ENCODE assay signal across 18 cellular contexts in genomic region chr2:128503358-128504241, GRCh38.
DNase-seq lines count a peak whose midpoint lies in the region; ATAC-seq and TF ChIP-seq lines count a peak whose summit lies in the region.
"Had no signal": no experiment of that assay in that cellular context is flagged by ENCODE, and none has a peak within 500 bp of the region (broad histone marks: within the 10 kb centered on the region; RNA-seq: fewer than 3 reads in every experiment).

No MANE protein-coding gene starts in this region.

- H3K79me1 ChIP-seq in IMR-90 (ENCODE audit: low read depth in 1 of 2, low read length in 2 of 2) = no peaks in the 10 kb centered on the region

- H3K14ac ChIP-seq in IMR-90 (replicated peaks; ENCODE audit: low read depth, low read length) = no peak overlapping the region

- no peak overlapping the region for H2BK120ac ChIP-seq in IMR-90 (ENCODE audit: low read depth, low read length)

- no peak for TF ChIP-seq RAD21 in IMR-90 (IDR thresholded peaks at IDR 0.05; ENCODE audit: low read length)

- no peak overlapping the region for H2AK5ac ChIP-seq in IMR-90 (ENCODE audit: low read depth, low read length)

- BruUV-seq in IMR-90 (replicated peaks; lab: Mats Ljungman, UMichigan) = no TSS peak

- H4K8ac ChIP-seq in IMR-90 (ENCODE audit: low read depth in 2 of 2, low read length in 2 of 2) = no peak overlapping the region

- 0 out of 2 replicates have a peak, but pooled peaks cover 1% of the 10 kb centered on the region for H3K9me3 ChIP-seq in BLaER1
- H3K9me3 ChIP-seq in IMR-90 (ENCODE audit: control insufficient read depth, insufficient read depth, low read length) = no peaks in the 10 kb centered on the region
- H3K9me3 ChIP-seq in endodermal cell (ENCODE audit: control insufficient read depth, low read length) = no peaks in the 10 kb centered on the region
- H3K9me3 ChIP-seq: adrenal gland had no signal

- H2BK15ac ChIP-seq in IMR-90 (ENCODE audit: low read depth, low read length) = no peak overlapping the region

- no peaks in the 10 kb centered on the region for H3K27me3 ChIP-seq in BLaER1
- H3K27me3 ChIP-seq in IMR-90 (ENCODE audit: control insufficient read depth, insufficient read depth, low read length) = peaks cover 7% of the 10 kb centered on the region; the same call in 1 of the 2 replicates
- H3K27me3 ChIP-seq in endodermal cell (ENCODE audit: control insufficient read depth, insufficient read depth, low read length, poor library complexity, severe bottlenecking) = no peaks in the 10 kb centered on the region
- H3K27me3 ChIP-seq: adrenal gland had no signal

- no peak overlapping the region for H3K56ac ChIP-seq in IMR-90 (ENCODE audit: extremely low read depth, insufficient read depth, low read length)

- WGBS in IMR-90 (ENCODE audit: extremely low coverage in 2 of 2, insufficient read length in 1 of 2), 2 experiments = 85% methylated on average over 7 of the region's 21 CpGs; no CpG with 5 or more reads in 1 of the 2 experiments
- 92 to 94% methylated on average over 14 to 21 of the region's 21 CpGs for WGBS in endodermal cell (ENCODE audit: insufficient coverage in 1 of 2, insufficient read length in 1 of 2), 2 experiments

- no peak overlapping the region for H3K4me3 Mint-ChIP-seq in endodermal cell
- H3K4me3 Mint-ChIP-seq in naive B cell = peak overlapping the region in 5 of 8 donors; percentile 19 to 50 (median 47)
- H3K4me3 Mint-ChIP-seq in HFFc6 = no peak overlapping the region
- no peak overlapping the region for H3K4me3 Mint-ChIP-seq in activated CD8-positive, alpha-beta T cell treated with anti-CD3 and anti-CD28 coated beads, Interleukin-2, amount 10 ng/mL, durations not matched to agents 7 days and 5 days
- H3K4me3 Mint-ChIP-seq: CD4-positive, alpha-beta memory T cell; neural crest cell; stimulated activated naive CD8-positive, alpha-beta T cell treated with anti-CD3 and anti-CD28 coated beads, Interleukin-15, amount 100 ng/mL, for 72 hours had no signal

- H2AK9ac ChIP-seq in IMR-90 (replicated peaks; ENCODE audit: low read depth, low read length, poor library complexity) = peak overlapping the region; percentile 28

- H3K4me1 ChIP-seq in BLaER1 (peaks cover 85% of the 10 kb centered on the region), IMR-90 (ENCODE audit: control insufficient read depth, insufficient read depth, low read length) (no peaks in the 10 kb centered on the region), endodermal cell (ENCODE audit: control insufficient read depth, insufficient read depth, low read length) (peaks cover 5% of the 10 kb centered on the region)
- H3K4me1 ChIP-seq: adrenal gland had no signal

- H3K4me3 ChIP-seq in BLaER1 (no peak overlapping the region), IMR-90 (ENCODE audit: insufficient read depth, low read depth, low read length) (no peak overlapping the region), endodermal cell (ENCODE audit: low read length) (no peak overlapping the region)
- H3K4me3 ChIP-seq: adrenal gland had no signal

- H2BK20ac ChIP-seq in IMR-90 (ENCODE audit: low read depth, low read length) = no peak overlapping the region

- no peak for TF ChIP-seq POLR2A in IMR-90 (IDR thresholded peaks at IDR 0.05; ENCODE audit: low read depth, low read length)

- H3K27ac ChIP-seq in BLaER1 = peak overlapping the region; percentile 75
- H3K27ac ChIP-seq in IMR-90 (ENCODE audit: insufficient read depth, low read length) = no peak overlapping the region
- H3K27ac ChIP-seq in endodermal cell (ENCODE audit: low read depth, low read length) = no peak overlapping the region
- H3K27ac ChIP-seq: adrenal gland had no signal

- in situ Hi-C loops in IMR-90 (cut with MboI; ENCODE audit: low sequenced_read_pairs) = no loop called here

- H4K20me1 ChIP-seq in BLaER1 (peaks cover 34% of the 10 kb centered on the region), IMR-90 (ENCODE audit: insufficient read depth, low read length) (no peaks in the 10 kb centered on the region)

- CTCF ChIA-PET in IMR-90 (lab: Yijun Ruan, JAX) = no interaction called here
- CTCF ChIA-PET in activated CD8-positive, alpha-beta T cell treated with anti-CD3 and anti-CD28 coated beads, Interleukin-2, amount 10 ng/mL, durations not matched to agents 7 days and 5 days (lab: Charles Lee) = no interaction called here

- no peak for TF ChIP-seq CTCF in IMR-90 (conservative IDR thresholded peaks at IDR 0.05; ENCODE audit: low read depth, low read length)
- no peak for TF ChIP-seq CTCF in endodermal cell (conservative IDR thresholded peaks at IDR 0.05)
- no peak for TF ChIP-seq CTCF in HFFc6 (IDR thresholded peaks at IDR 0.05)

- H3K36me3 ChIP-seq in BLaER1 (no peaks in the 10 kb centered on the region), IMR-90 (ENCODE audit: control insufficient read depth, insufficient read depth, low read length) (no peaks in the 10 kb centered on the region), endodermal cell (ENCODE audit: control insufficient read depth, insufficient read depth, low read length) (no peaks in the 10 kb centered on the region)
- H3K36me3 ChIP-seq: adrenal gland had no signal

- dilution Hi-C loops in IMR-90 (cut with HindIII; ENCODE audit: low sequenced_read_pairs, unreplicated experiment) = no loop called here

- H3K27ac Mint-ChIP-seq in endodermal cell (no peak overlapping the region), naive B cell (peak overlapping the region in 5 of 6 donors; percentile 60 to 87 (median 78)), HFFc6 (no peak overlapping the region)
- no peak overlapping the region for H3K27ac Mint-ChIP-seq in activated CD8-positive, alpha-beta T cell treated with anti-CD3 and anti-CD28 coated beads, Interleukin-2, amount 10 ng/mL, durations not matched to agents 7 days and 5 days
- H3K27ac Mint-ChIP-seq: CD4-positive, alpha-beta memory T cell; stimulated activated naive CD8-positive, alpha-beta T cell treated with anti-CD3 and anti-CD28 coated beads, Interleukin-15, amount 100 ng/mL, for 72 hours had no signal

- ATAC-seq in IMR-90 (ENCODE audit: low read depth) (no peak), naive B cell (ENCODE audit: low read depth in 2 of 2) (no peak)
- no peak for ATAC-seq in activated CD8-positive, alpha-beta T cell treated with anti-CD3 and anti-CD28 coated beads, Interleukin-2, amount 10 ng/mL, durations not matched to agents 7 days and 5 days
- ATAC-seq: stimulated activated naive CD8-positive, alpha-beta T cell treated with anti-CD3 and anti-CD28 coated beads, Interleukin-15, amount 100 ng/mL, for 72 hours had no signal

- H3K36me3 Mint-ChIP-seq in endodermal cell (ENCODE audit: low read depth) = no peaks in the 10 kb centered on the region
- H3K36me3 Mint-ChIP-seq in naive B cell = no peaks in the 10 kb centered on the region
- H3K36me3 Mint-ChIP-seq in HFFc6 (ENCODE audit: low read depth) = no peaks in the 10 kb centered on the region
- H3K36me3 Mint-ChIP-seq in activated CD8-positive, alpha-beta T cell treated with anti-CD3 and anti-CD28 coated beads, Interleukin-2, amount 10 ng/mL, durations not matched to agents 7 days and 5 days (ENCODE audit: low read depth) = no peaks in the 10 kb centered on the region
- H3K36me3 Mint-ChIP-seq: CD4-positive, alpha-beta memory T cell had no signal

- no peak overlapping the region for H4K91ac ChIP-seq in IMR-90 (ENCODE audit: insufficient read depth, low read depth, low read length)

- H3K9ac ChIP-seq in BLaER1 (peak overlapping the region; percentile 22), IMR-90 (ENCODE audit: low read depth, low read length) (no peak overlapping the region), endodermal cell (ENCODE audit: extremely low read depth, low read length, poor library complexity, severe bottlenecking) (no peak overlapping the region)

- H3K4ac ChIP-seq in IMR-90 (ENCODE audit: low read depth, low read length) = no peak overlapping the region

- intact Hi-C loops in IMR-90 (cut with micrococcal nuclease) = no loop called here

- H3K9me3 Mint-ChIP-seq in endodermal cell (no peaks in the 10 kb centered on the region), naive B cell (no peaks in the 10 kb centered on the region), HFFc6 (no peaks in the 10 kb centered on the region)
- no peaks in the 10 kb centered on the region for H3K9me3 Mint-ChIP-seq in activated CD8-positive, alpha-beta T cell treated with anti-CD3 and anti-CD28 coated beads, Interleukin-2, amount 10 ng/mL, durations not matched to agents 7 days and 5 days (ENCODE audit: insufficient read depth)
- H3K9me3 Mint-ChIP-seq: CD4-positive, alpha-beta memory T cell; neural crest cell; stimulated activated naive CD8-positive, alpha-beta T cell treated with anti-CD3 and anti-CD28 coated beads, Interleukin-15, amount 100 ng/mL, for 72 hours had no signal

- H3K9me1 ChIP-seq in IMR-90 (ENCODE audit: insufficient read depth, low read length) = peaks cover 2% of the 10 kb centered on the region; the same call in 1 of the 2 replicates

- H4K5ac ChIP-seq in IMR-90 (ENCODE audit: low read depth, low read length) = no peak overlapping the region

- DNase-seq in IMR-90 (no peak), endodermal cell (peak; percentile 31), naive B cell (no peak), HFFc6 (no peak), SW480 (ENCODE audit: low spot score) (no peak)
- DNase-seq in activated CD4-positive, alpha-beta T cell treated with anti-CD3 and anti-CD28 coated beads, Interleukin-2, amount 50 U/mL, for 1 hour = no peak
- DNase-seq in activated CD8-positive, alpha-beta T cell treated with anti-CD3 and anti-CD28 coated beads, Interleukin-2, amount 10 ng/mL, durations not matched to agents 7 days and 5 days = no peak
- DNase-seq: activated CD4-positive, alpha-beta T cell treated with anti-CD3 and anti-CD28 coated beads for 1 hour; CD4-positive, alpha-beta memory T cell; DMS53; effector CD4-positive, alpha-beta T cell; GOT3; MV-4-11; NCI-H2029 treated with DMSO at 0.1 percent for 48 hours; stimulated activated naive CD8-positive, alpha-beta T cell treated with anti-CD3 and anti-CD28 coated beads, Interleukin-15, amount 100 ng/mL, for 72 hours had no signal

- no peak overlapping the region for H3K23ac ChIP-seq in IMR-90 (ENCODE audit: low read depth, low read length)

- no peak overlapping the region for H2BK5ac ChIP-seq in IMR-90 (ENCODE audit: low read depth, low read length, poor library complexity, severe bottlenecking)

- POLR2A ChIA-PET in IMR-90 (lab: Charles Lee; ENCODE audit: unreplicated experiment) = no interaction called here
- POLR2A ChIA-PET in activated CD8-positive, alpha-beta T cell treated with anti-CD3 and anti-CD28 coated beads, Interleukin-2, amount 10 ng/mL, durations not matched to agents 7 days and 5 days (lab: Charles Lee) = no interaction called here

- H3K18ac ChIP-seq in IMR-90 (ENCODE audit: low read depth, low read length) = no peak overlapping the region

- H3K4me2 ChIP-seq in BLaER1 (peak overlapping the region; percentile 78), IMR-90 (ENCODE audit: low read depth, low read length) (no peak overlapping the region)

- peak overlapping the region; percentile 58 for H2AFZ ChIP-seq in IMR-90 (replicated peaks; ENCODE audit: low read length, poor library complexity)

- peaks cover 1% of the 10 kb centered on the region for H3K4me1 Mint-ChIP-seq in endodermal cell
- H3K4me1 Mint-ChIP-seq in naive B cell = peaks cover 41 to 62% (median 50%) of the 10 kb centered on the region in 3 donors
- no peaks in the 10 kb centered on the region for H3K4me1 Mint-ChIP-seq in HFFc6 (ENCODE audit: low read depth)
- H3K4me1 Mint-ChIP-seq in activated CD8-positive, alpha-beta T cell treated with anti-CD3 and anti-CD28 coated beads, Interleukin-2, amount 10 ng/mL, durations not matched to agents 7 days and 5 days (ENCODE audit: low read depth) = no peaks in the 10 kb centered on the region
- H3K4me1 Mint-ChIP-seq: CD4-positive, alpha-beta memory T cell; stimulated activated naive CD8-positive, alpha-beta T cell treated with anti-CD3 and anti-CD28 coated beads, Interleukin-15, amount 100 ng/mL, for 72 hours had no signal

- H3K27me3 Mint-ChIP-seq in endodermal cell (ENCODE audit: insufficient read depth) = peaks cover 5% of the 10 kb centered on the region
- peaks cover 4 to 21% (median 5%) of the 10 kb centered on the region in 3 donors for H3K27me3 Mint-ChIP-seq in naive B cell
- H3K27me3 Mint-ChIP-seq in HFFc6 (ENCODE audit: insufficient read depth) = peaks cover 25% of the 10 kb centered on the region
- H3K27me3 Mint-ChIP-seq in activated CD8-positive, alpha-beta T cell treated with anti-CD3 and anti-CD28 coated beads, Interleukin-2, amount 10 ng/mL, durations not matched to agents 7 days and 5 days (ENCODE audit: low read depth) = peaks cover 5% of the 10 kb centered on the region

Comparison
In these comparisons a context has a peak if more than half of its experiments do, and no peak if none do; other contexts are left out.
1. H3K27ac Mint-ChIP-seq: peak in naive B cell (5 of 6); none in endodermal cell (single experiment), HFFc6 (single experiment) and activated CD8-positive, alpha-beta T cell treated with anti-CD3 and anti-CD28 coated beads, Interleukin-2, amount 10 ng/mL, durations not matched to agents 7 days and 5 days (single experiment).
2. H3K4me3 Mint-ChIP-seq: peak in naive B cell (5 of 8); none in endodermal cell (single experiment), HFFc6 (single experiment) and activated CD8-positive, alpha-beta T cell treated with anti-CD3 and anti-CD28 coated beads, Interleukin-2, amount 10 ng/mL, durations not matched to agents 7 days and 5 days (single experiment).